2 cellular contexts compared by ENCODE assay signal in the genomic region with DNA sequence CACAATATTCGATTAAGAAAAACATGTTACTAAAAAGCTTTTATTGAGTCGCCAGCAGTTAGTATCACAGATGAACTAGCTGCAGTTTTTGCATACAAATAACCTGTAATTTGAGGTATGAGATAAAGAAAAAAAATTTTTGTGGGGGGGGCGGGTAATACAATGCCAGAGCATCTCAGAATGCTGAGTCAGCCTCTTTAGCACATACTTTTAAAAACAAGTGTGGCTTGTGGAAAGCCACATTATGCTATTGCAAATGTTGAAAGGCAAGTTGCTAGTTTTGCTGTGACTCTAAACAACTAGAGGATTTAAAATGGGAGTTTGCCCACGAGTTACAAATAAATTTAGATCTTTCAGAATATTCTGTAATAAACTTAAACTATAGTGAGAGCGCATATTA. TPM values are rescaled to one million over a fixed set of nuclear protein-coding genes. Genes with fewer than 3 reads are reported as not detected.
"Had no signal": no experiment of that assay in that cellular context is flagged by ENCODE, and none has a peak within 500 bp of the region (broad histone marks: within the 10 kb centered on the region; RNA-seq: fewer than 3 reads in every experiment).

No MANE protein-coding gene starts in this region.

RNA-seq across cellular contexts. Expression of a gene that starts 2.1 kb away (rescaled TPM):
- total RNA-seq: mucosa of gallbladder; naive thymus-derived CD8-positive, alpha-beta T cell had no signal
